8 cellular contexts compared by ENCODE assay signal in genomic region chr5:36607114-36607561, GRCh38. TPM values are rescaled to one million over a fixed set of nuclear protein-coding genes. Genes with fewer than 3 reads are reported as not detected.
DNase-seq lines count a peak whose midpoint lies in the region; ATAC-seq, FAIRE-seq and TF ChIP-seq lines count a peak whose summit lies in the region.

No MANE protein-coding gene starts in this region.

- peaks cover 21% of the 10 kb centered on the region for H3K4me1 Mint-ChIP-seq in stimulated activated naive CD8-positive, alpha-beta T cell treated with anti-CD3 and anti-CD28 coated beads, Interleukin-15, Interleukin-2, amounts not matched to agents 100 ng/mL and 50 ng/mL, for 24 hours (ENCODE audit: low read depth)
- H3K4me1 Mint-ChIP-seq in T-cell: peaks cover 15 to 19% (median 19%) of the 10 kb centered on the region in 3 donors
- peaks cover 42% of the 10 kb centered on the region for H3K4me1 Mint-ChIP-seq in neural progenitor cell

- H4K20me1 ChIP-seq in neural progenitor cell (ENCODE audit: low read depth): no peaks in the 10 kb centered on the region

- DNase-seq in stimulated activated naive CD8-positive, alpha-beta T cell treated with anti-CD3 and anti-CD28 coated beads, Interleukin-15, Interleukin-2, amounts not matched to agents 100 U/mL and 50 U/mL, for 24 hours: no peak
- DNase-seq in T-cell (no peak), fibroblast of the aortic adventitia (ENCODE audit: low read depth) (peak; percentile 43), neural progenitor cell (ENCODE audit: low spot score) (peak; percentile 72), NCI-H2081 treated with DMSO at 0.1 percent for 48 hours (lab: John Stamatoyannopoulos, UW) (no peak), frontal cortex (ENCODE audit: low spot score in 2 of 2) (no peak)
- no peak for DNase-seq in activated effector memory CD4-positive, alpha-beta T cell treated with Interleukin-2 at 50 U/mL for 16 hours

- H3K4me3 Mint-ChIP-seq in stimulated activated naive CD8-positive, alpha-beta T cell treated with anti-CD3 and anti-CD28 coated beads, Interleukin-15, Interleukin-2, amounts not matched to agents 100 ng/mL and 50 ng/mL, for 24 hours: peak overlapping the region; percentile 90
- H3K4me3 Mint-ChIP-seq in T-cell (peak overlapping the region in 2 of 3 donors; percentile 46 to 69), neural progenitor cell (peak overlapping the region; percentile 93)

- H3K27ac ChIP-seq in neural progenitor cell: no peak overlapping the region

- no peaks in the 10 kb centered on the region for H3K27me3 ChIP-seq in neural progenitor cell

- no peaks in the 10 kb centered on the region for H3K9me3 Mint-ChIP-seq in stimulated activated naive CD8-positive, alpha-beta T cell treated with anti-CD3 and anti-CD28 coated beads, Interleukin-15, Interleukin-2, amounts not matched to agents 100 ng/mL and 50 ng/mL, for 24 hours
- no peaks in the 10 kb centered on the region for H3K9me3 Mint-ChIP-seq in T-cell
- H3K9me3 Mint-ChIP-seq in neural progenitor cell: peaks cover 5% of the 10 kb centered on the region

- POLR2A ChIA-PET in T-cell (lab: Charles Lee): no interaction called here

- peak overlapping the region; percentile 81 for H3K4me2 ChIP-seq in neural progenitor cell

- peaks cover 79% of the 10 kb centered on the region for H3K27me3 Mint-ChIP-seq in stimulated activated naive CD8-positive, alpha-beta T cell treated with anti-CD3 and anti-CD28 coated beads, Interleukin-15, Interleukin-2, amounts not matched to agents 100 ng/mL and 50 ng/mL, for 24 hours
- H3K27me3 Mint-ChIP-seq in T-cell: peaks cover 42 to 52% of the 10 kb centered on the region in 2 donors
- H3K27me3 Mint-ChIP-seq in neural progenitor cell (ENCODE audit: insufficient read depth, low read depth): no peaks in the 10 kb centered on the region

- no peak overlapping the region for H3K9ac ChIP-seq in neural progenitor cell

- peaks cover 6% of the 10 kb centered on the region for H3F3A ChIP-seq in neural progenitor cell (ENCODE audit: low read depth)

- ATAC-seq in stimulated activated naive CD8-positive, alpha-beta T cell treated with anti-CD3 and anti-CD28 coated beads, Interleukin-15, Interleukin-2, amounts not matched to agents 100 U/mL and 50 U/mL, for 24 hours: no peak
- no peak for ATAC-seq in T-cell (replicated peaks in 1 of 4)

- H2AFZ ChIP-seq in neural progenitor cell (replicated peaks): peak overlapping the region; percentile 40

- H3K4me1 ChIP-seq in neural progenitor cell: peaks cover 34% of the 10 kb centered on the region

- no peaks in the 10 kb centered on the region for H3K9me3 ChIP-seq in neural progenitor cell (ENCODE audit: low read depth)

- no peaks in the 10 kb centered on the region for H3K36me3 Mint-ChIP-seq in stimulated activated naive CD8-positive, alpha-beta T cell treated with anti-CD3 and anti-CD28 coated beads, Interleukin-15, Interleukin-2, amounts not matched to agents 100 ng/mL and 50 ng/mL, for 24 hours (ENCODE audit: low read depth)
- H3K36me3 Mint-ChIP-seq in T-cell (no peaks in the 10 kb centered on the region), neural progenitor cell (peaks cover 22% of the 10 kb centered on the region)

- FAIRE-seq in frontal cortex (lab: Jason Lieb, UNC): no peak

- no peak overlapping the region for H3K27ac Mint-ChIP-seq in stimulated activated naive CD8-positive, alpha-beta T cell treated with anti-CD3 and anti-CD28 coated beads, Interleukin-15, Interleukin-2, amounts not matched to agents 100 ng/mL and 50 ng/mL, for 24 hours
- no peak overlapping the region for H3K27ac Mint-ChIP-seq in T-cell
- peak overlapping the region; percentile 31 for H3K27ac Mint-ChIP-seq in neural progenitor cell

- H3K36me3 ChIP-seq in neural progenitor cell: no peaks in the 10 kb centered on the region

- peaks cover 2% of the 10 kb centered on the region for H3K79me2 ChIP-seq in neural progenitor cell (ENCODE audit: low read depth)

- CTCF ChIA-PET in T-cell (lab: Charles Lee): no interaction called here

- TF ChIP-seq CTCF in fibroblast of the aortic adventitia (IDR thresholded peaks at IDR 0.05; ENCODE audit: insufficient read depth, low read length): no peak
- TF ChIP-seq CTCF in neural progenitor cell (IDR thresholded peaks at IDR 0.05): no peak

- H3K4me3 ChIP-seq in fibroblast of the aortic adventitia (ENCODE audit: low read depth, low read length) (peak overlapping the region; percentile 75), neural progenitor cell (peak overlapping the region; percentile 60)

RNA-seq across cellular contexts. Expression of gene SLC1A3, which starts 0.7 kb away (rescaled TPM):
- total RNA-seq in T-cell (under 1 TPM in 3 of 5 donors, not detected in 2; 0.12 to 0.25 (median 0.23) TPM), fibroblast of the aortic adventitia (ENCODE audit: low replicate concordance) (3.7 and 4.1 TPM in 2 replicates), neural progenitor cell (ENCODE audit: low replicate concordance) (6.7 and 8.5 TPM in 2 replicates), frontal cortex (161 TPM)

Comparison
In these comparisons a context has a peak if more than half of its experiments do, and no peak if none do; other contexts are left out.
1. DNase-seq: peak in fibroblast of the aortic adventitia (single experiment) and neural progenitor cell (single experiment); none in stimulated activated naive CD8-positive, alpha-beta T cell treated with anti-CD3 and anti-CD28 coated beads, Interleukin-15, Interleukin-2, amounts not matched to agents 100 U/mL and 50 U/mL, for 24 hours (single experiment), T-cell (0 of 34), NCI-H2081 treated with DMSO at 0.1 percent for 48 hours (single experiment), frontal cortex (0 of 2) and activated effector memory CD4-positive, alpha-beta T cell treated with Interleukin-2 at 50 U/mL for 16 hours (single experiment).
2. RNA of gene SLC1A3, which starts 0.7 kb away (total RNA-seq): 161 TPM in frontal cortex (single experiment); 6.7 to 8.5 TPM in neural progenitor cell, 3.7 to 4.1 TPM in fibroblast of the aortic adventitia and 0.12 to 0.25 TPM in T-cell; every median in the first group is over 10 times any median in the second.
3. Peak in every context shown above with its lines, with median percentiles within 50 percentile points of each other: H3K4me3 Mint-ChIP-seq.